Comparison of ENCODE assay signal across 12 cellular contexts in the genomic region with DNA sequence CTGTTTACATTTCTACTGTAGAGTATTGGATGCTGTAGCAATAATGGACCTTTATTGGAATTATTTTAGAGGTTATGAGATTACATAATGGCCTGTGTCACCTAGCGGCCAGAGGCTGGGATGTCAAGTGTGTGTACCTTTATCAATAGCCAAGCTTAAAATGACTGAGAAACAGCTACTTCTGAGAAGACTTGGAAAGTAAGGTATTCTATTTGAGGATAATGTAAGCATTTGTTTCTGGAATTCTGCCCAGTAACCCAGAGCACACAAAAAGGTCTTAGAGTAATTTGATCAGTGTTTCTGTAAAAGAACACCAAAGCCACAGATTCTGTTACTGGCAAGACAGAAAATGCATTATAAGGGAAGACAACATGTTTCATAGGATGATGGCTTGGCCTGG.
DNase-seq lines count a peak whose midpoint lies in the region; TF ChIP-seq lines count a peak whose summit lies in the region.
"Had no signal": no experiment of that assay in that cellular context is flagged by ENCODE, and none has a peak within 500 bp of the region (broad histone marks: within the 10 kb centered on the region; RNA-seq: fewer than 3 reads in every experiment).

No MANE protein-coding gene starts in this region.

- H3K36me3 ChIP-seq in OCI-LY1 (ENCODE audit: insufficient read depth, low read length): no peaks in the 10 kb centered on the region
- H3K36me3 ChIP-seq: cardiac muscle cell had no signal

- no peak overlapping the region for H2AFZ ChIP-seq in OCI-LY1 (ENCODE audit: low read length)

- no peaks in the 10 kb centered on the region for H3K9me3 ChIP-seq in OCI-LY1 (ENCODE audit: low read length)

- H3K9me2 ChIP-seq in OCI-LY1 (ENCODE audit: low read depth, low read length): no peaks in the 10 kb centered on the region

- H3K4me2 ChIP-seq in OCI-LY1 (ENCODE audit: low read length): no peak overlapping the region

- no peaks in the 10 kb centered on the region for H3K27me3 ChIP-seq in OCI-LY1 (ENCODE audit: insufficient read depth, low read length)
- H3K27me3 ChIP-seq: cardiac muscle cell had no signal

- H3K9ac ChIP-seq in OCI-LY1 (ENCODE audit: low read length): no peak overlapping the region

- no peaks in the 10 kb centered on the region for H3K79me2 ChIP-seq in OCI-LY1 (ENCODE audit: insufficient read depth, low read length)

- no peaks in the 10 kb centered on the region for H3K4me1 ChIP-seq in OCI-LY1 (ENCODE audit: insufficient read depth, low read length, severe bottlenecking)

- no peaks in the 10 kb centered on the region for H3F3A ChIP-seq in OCI-LY1 (ENCODE audit: insufficient read depth, low read length)

- H4K20me1 ChIP-seq in OCI-LY1 (ENCODE audit: insufficient read depth, low read length): no peaks in the 10 kb centered on the region

- H3K27ac ChIP-seq in OCI-LY1 (ENCODE audit: low read depth, low read length, poor library complexity, severe bottlenecking): no peak overlapping the region
- H3K27ac ChIP-seq: cardiac muscle cell had no signal

- peak; percentile 35 for DNase-seq in NCI-H748 (lab: John Stamatoyannopoulos, UW; ENCODE audit: unreplicated experiment)
- DNase-seq in NCI-H748 treated with DMSO at 0.1 percent for 48 hours (lab: John Stamatoyannopoulos, UW): no peak
- DNase-seq in epithelial cell of esophagus (ENCODE audit: low read depth): peak; percentile 8
- peak; percentile 11 for DNase-seq in stromal cell of bone marrow (ENCODE audit: low read depth)
- no peak for DNase-seq in NCI-H1694 treated with DMSO at 0.1 percent for 48 hours (lab: John Stamatoyannopoulos, UW)
- no peak for DNase-seq in NCI-H82 (lab: John Stamatoyannopoulos, UW)
- DNase-seq in activated gamma-delta T cell treated with Interleukin-2 at 50 U/mL for 16 hours: no peak
- DNase-seq: head of caudate nucleus, mesendoderm, T1000 had no signal

- TF ChIP-seq CTCF in OCI-LY1 (IDR thresholded peaks at IDR 0.05; ENCODE audit: low read length) (peak; percentile 19; the same call in 1 of the 2 replicates), epithelial cell of esophagus (IDR thresholded peaks at IDR 0.05; ENCODE audit: insufficient read depth, low read depth, low read length, missing control alignments) (peak; percentile 31)

- H3K4me3 ChIP-seq in OCI-LY1 (ENCODE audit: low read depth, low read length, poor library complexity, severe bottlenecking) (no peak overlapping the region), epithelial cell of esophagus (ENCODE audit: low read length) (no peak overlapping the region)
- H3K4me3 ChIP-seq: cardiac muscle cell had no signal

Comparison
In these comparisons a context has a peak if more than half of its experiments do, and no peak if none do; other contexts are left out.
1. DNase-seq: peak in NCI-H748 (single experiment), epithelial cell of esophagus (single experiment) and stromal cell of bone marrow (single experiment); none in NCI-H748 treated with DMSO at 0.1 percent for 48 hours (single experiment), NCI-H1694 treated with DMSO at 0.1 percent for 48 hours (single experiment), NCI-H82 (single experiment) and activated gamma-delta T cell treated with Interleukin-2 at 50 U/mL for 16 hours (single experiment).